ENCODE assay signal across 22 cellular contexts in genomic region chr2:165632594-165632993, GRCh38.
DNase-seq lines count a peak whose midpoint lies in the region; ATAC-seq and TF ChIP-seq lines count a peak whose summit lies in the region.
"Had no signal": no experiment of that assay in that cellular context is flagged by ENCODE, and none has a peak within 500 bp of the region (broad histone marks: within the 10 kb centered on the region; RNA-seq: fewer than 3 reads in every experiment).

No MANE protein-coding gene starts in this region.

- no peak overlapping the region for H3K23ac ChIP-seq in H9 (ENCODE audit: insufficient read length, low read depth, low read length)

- no peak for TF ChIP-seq CTCF in H9 (conservative IDR thresholded peaks at IDR 0.05)
- TF ChIP-seq CTCF in endodermal cell (conservative IDR thresholded peaks at IDR 0.05): no peak
- TF ChIP-seq CTCF in neural progenitor cell (IDR thresholded peaks at IDR 0.05): no peak

- H2BK12ac ChIP-seq in H9 (ENCODE audit: insufficient read length, low read depth, low read length): no peak overlapping the region

- H3K27ac Mint-ChIP-seq in H9: peak overlapping the region in 2 of 3 experiments; percentile 37 to 87; a peak in 4 of 7 replicates
- no peak overlapping the region for H3K27ac Mint-ChIP-seq in endodermal cell
- peak overlapping the region; percentile 76 for H3K27ac Mint-ChIP-seq in neural progenitor cell
- H3K27ac Mint-ChIP-seq in activated CD4-positive, alpha-beta T cell treated with anti-CD3 and anti-CD28 coated beads, Interleukin-2, amount 10 ng/mL, durations not matched to agents 24 days and 14 days: no peak overlapping the region
- H3K27ac Mint-ChIP-seq: CD4-positive, alpha-beta memory T cell had no signal

- H3K27me3 ChIP-seq in H9 (ENCODE audit: insufficient read depth, low read length) (no peaks in the 10 kb centered on the region), endodermal cell (ENCODE audit: control insufficient read depth, insufficient read depth, low read length, poor library complexity, severe bottlenecking) (no peaks in the 10 kb centered on the region), neural progenitor cell (no peaks in the 10 kb centered on the region)
- H3K27me3 ChIP-seq: MG63, SJCRH30 had no signal

- peaks cover 55% of the 10 kb centered on the region for H3F3A ChIP-seq in neural progenitor cell (ENCODE audit: low read depth)

- no peak overlapping the region for H3K18ac ChIP-seq in H9 (ENCODE audit: insufficient read length, low read depth, low read length)

- H3K36me3 Mint-ChIP-seq in H9 (ENCODE audit: insufficient read depth in 1 of 3, low read depth in 3 of 3): no peaks in the 10 kb centered on the region; a peak in 2 of 7 replicates
- no peaks in the 10 kb centered on the region for H3K36me3 Mint-ChIP-seq in endodermal cell (ENCODE audit: low read depth)
- H3K36me3 Mint-ChIP-seq in neural progenitor cell: peaks cover 16% of the 10 kb centered on the region
- no peaks in the 10 kb centered on the region for H3K36me3 Mint-ChIP-seq in activated CD4-positive, alpha-beta T cell treated with anti-CD3 and anti-CD28 coated beads, Interleukin-2, amount 10 ng/mL, durations not matched to agents 24 days and 14 days (ENCODE audit: low read depth)
- H3K36me3 Mint-ChIP-seq: CD4-positive, alpha-beta memory T cell had no signal

- H2BK120ac ChIP-seq in H9 (ENCODE audit: low read depth, low read length, poor library complexity, severe bottlenecking): no peak overlapping the region

- no peak overlapping the region for H3K4me3 ChIP-seq in endodermal cell (ENCODE audit: low read length)
- H3K4me3 ChIP-seq in neural progenitor cell: peak overlapping the region; percentile 29
- H3K4me3 ChIP-seq: MG63, PC-9, SJCRH30 had no signal

- H3K56ac ChIP-seq in H9 (ENCODE audit: insufficient read length, low read depth, low read length): no peak overlapping the region

- H3K4ac ChIP-seq in H9 (ENCODE audit: low read depth, low read length): no peak overlapping the region

- H2BK20ac ChIP-seq in H9 (ENCODE audit: low read depth, low read length, poor library complexity, severe bottlenecking): no peak overlapping the region

- peaks cover 56 to 58% of the 10 kb centered on the region in 2 experiments for H3K4me1 Mint-ChIP-seq in H9
- H3K4me1 Mint-ChIP-seq in endodermal cell: peaks cover 27% of the 10 kb centered on the region
- peaks cover 57% of the 10 kb centered on the region for H3K4me1 Mint-ChIP-seq in neural progenitor cell
- H3K4me1 Mint-ChIP-seq in activated CD4-positive, alpha-beta T cell treated with anti-CD3 and anti-CD28 coated beads, Interleukin-2, amount 10 ng/mL, durations not matched to agents 24 days and 14 days: peaks cover 3% of the 10 kb centered on the region

- DNase-seq in H9 (no peak), endodermal cell (no peak), neural progenitor cell (ENCODE audit: low spot score) (no peak)
- DNase-seq in central memory CD4-positive, alpha-beta T cell: no peak
- DNase-seq in activated CD4-positive, alpha-beta T cell treated with anti-CD3 and anti-CD28 coated beads, Interleukin-2, amount 10 ng/mL, durations not matched to agents 24 days and 14 days: no peak
- DNase-seq: C1 segment of cervical spinal cord; Caco-2; CD4-positive, alpha-beta memory T cell; GOT3; IMR-90; KG1; MG63; NCI-H2029; NCI-H446 treated with DMSO at 0.1 percent for 48 hours; NCI-H526; NCI-H82; PC-9; SJCRH30 had no signal

- H4K91ac ChIP-seq in H9 (ENCODE audit: insufficient read length, low read depth, low read length): no peak overlapping the region

- no peak overlapping the region for H3K14ac ChIP-seq in H9 (ENCODE audit: insufficient read depth, low read length)

- intact Hi-C loops in activated CD4-positive, alpha-beta T cell treated with anti-CD3 and anti-CD28 coated beads, Interleukin-2, amount 10 ng/mL, durations not matched to agents 24 days and 14 days (cut with micrococcal nuclease): no loop called here

- H4K20me1 ChIP-seq in H9 (ENCODE audit: control insufficient read depth, insufficient read depth, insufficient read length): peaks cover 2% of the 10 kb centered on the region
- H4K20me1 ChIP-seq in neural progenitor cell (ENCODE audit: low read depth): no peaks in the 10 kb centered on the region

- ATAC-seq in SK-N-SH treated with all-trans-retinoic acid at 6 μM for 48 hours (no peak), HG03378 (IDR thresholded peaks at IDR 0.05; ENCODE audit: unreplicated experiment) (no peak)
- ATAC-seq: Right ventricle myocardium inferior had no signal

- peaks cover 8% of the 10 kb centered on the region; the same call in 1 of the 2 replicates for H3K4me1 ChIP-seq in H9 (ENCODE audit: insufficient read depth, low read length)
- H3K4me1 ChIP-seq in endodermal cell (ENCODE audit: control insufficient read depth, insufficient read depth, low read length): no peaks in the 10 kb centered on the region
- H3K4me1 ChIP-seq in neural progenitor cell: peaks cover 65% of the 10 kb centered on the region

- H3K9ac ChIP-seq in H9 (ENCODE audit: extremely low read depth, insufficient read length, low read length) (no peak overlapping the region), endodermal cell (ENCODE audit: extremely low read depth, low read length, poor library complexity, severe bottlenecking) (no peak overlapping the region), neural progenitor cell (no peak overlapping the region)

- H3K23me2 ChIP-seq in H9 (ENCODE audit: insufficient read length, low read depth, low read length, poor library complexity, severe bottlenecking): no peaks in the 10 kb centered on the region

- no peaks in the 10 kb centered on the region for H3K79me1 ChIP-seq in H9 (ENCODE audit: insufficient read depth, low read depth, low read length, poor library complexity, severe bottlenecking)

- H3K27ac ChIP-seq in H9 (ENCODE audit: insufficient read length, low read depth, low read length) (no peak overlapping the region), endodermal cell (ENCODE audit: low read depth, low read length) (peak overlapping the region; percentile 79), neural progenitor cell (peak overlapping the region; percentile 91)
- H3K27ac ChIP-seq: HL-60, PC-9, SJCRH30 had no signal

- H3K4me2 ChIP-seq in H9 (ENCODE audit: insufficient read depth, insufficient read length, low read length) (no peak overlapping the region), neural progenitor cell (peak overlapping the region; percentile 81)
- H3K4me2 ChIP-seq: PC-9 had no signal

- no peak overlapping the region for H4K5ac ChIP-seq in H9 (ENCODE audit: insufficient read length, low read depth, low read length)

- H2AK5ac ChIP-seq in H9 (ENCODE audit: insufficient read length, low read length): no peak overlapping the region

- H2BK15ac ChIP-seq in H9 (ENCODE audit: low read depth, low read length): no peak overlapping the region

- H2AFZ ChIP-seq in H9 (ENCODE audit: low read length) (no peak overlapping the region), neural progenitor cell (replicated peaks) (no peak overlapping the region)
- H2AFZ ChIP-seq: PC-9 had no signal

- no peaks in the 10 kb centered on the region for H3K79me2 ChIP-seq in H9 (ENCODE audit: insufficient read depth, low read length)
- no peaks in the 10 kb centered on the region for H3K79me2 ChIP-seq in neural progenitor cell (ENCODE audit: low read depth)

- H3K27me3 Mint-ChIP-seq in H9 (ENCODE audit: low read depth): no peaks in the 10 kb centered on the region
- H3K27me3 Mint-ChIP-seq in endodermal cell (ENCODE audit: insufficient read depth): no peaks in the 10 kb centered on the region
- no peaks in the 10 kb centered on the region for H3K27me3 Mint-ChIP-seq in neural progenitor cell (ENCODE audit: insufficient read depth, low read depth)
- H3K27me3 Mint-ChIP-seq in activated CD4-positive, alpha-beta T cell treated with anti-CD3 and anti-CD28 coated beads, Interleukin-2, amount 10 ng/mL, durations not matched to agents 24 days and 14 days: peaks cover 6% of the 10 kb centered on the region
- H3K27me3 Mint-ChIP-seq: CD4-positive, alpha-beta memory T cell had no signal

- H3T11ph ChIP-seq in H9 (ENCODE audit: low read length): no peak overlapping the region

- H3K9me3 Mint-ChIP-seq in H9 (no peaks in the 10 kb centered on the region), endodermal cell (no peaks in the 10 kb centered on the region), neural progenitor cell (peaks cover 2% of the 10 kb centered on the region)
- no peaks in the 10 kb centered on the region for H3K9me3 Mint-ChIP-seq in activated CD4-positive, alpha-beta T cell treated with anti-CD3 and anti-CD28 coated beads, Interleukin-2, amount 10 ng/mL, durations not matched to agents 24 days and 14 days
- H3K9me3 Mint-ChIP-seq: CD4-positive, alpha-beta memory T cell had no signal

- no peaks in the 10 kb centered on the region for H3K36me3 ChIP-seq in endodermal cell (ENCODE audit: control insufficient read depth, insufficient read depth, low read length)
- no peaks in the 10 kb centered on the region for H3K36me3 ChIP-seq in neural progenitor cell
- H3K36me3 ChIP-seq: MG63, SJCRH30 had no signal

- H3K9me3 ChIP-seq in H9 (ENCODE audit: control insufficient read depth, low read depth, low read length) (no peaks in the 10 kb centered on the region), endodermal cell (ENCODE audit: control insufficient read depth, low read length) (no peaks in the 10 kb centered on the region), neural progenitor cell (ENCODE audit: low read depth) (no peaks in the 10 kb centered on the region)
- H3K9me3 ChIP-seq: Caco-2, MG63, SJCRH30 had no signal

- H2BK5ac ChIP-seq in H9 (ENCODE audit: insufficient read length, low read length): no peak overlapping the region

- no CpG with 5 or more reads among the region's 2 CpGs for WGBS in H9 (ENCODE audit: extremely low coverage, insufficient read length, low lambda C conversion rate)
- 81 to 89% methylated on average over 2 of the region's 2 CpGs for WGBS in endodermal cell (ENCODE audit: insufficient coverage in 1 of 2, insufficient read length in 1 of 2), 2 experiments

- no peak overlapping the region for H4K8ac ChIP-seq in H9 (replicated peaks; ENCODE audit: insufficient read length, low read depth, low read length)

- H3K4me3 Mint-ChIP-seq in H9: no peak overlapping the region
- H3K4me3 Mint-ChIP-seq in endodermal cell: no peak overlapping the region
- no peak overlapping the region for H3K4me3 Mint-ChIP-seq in neural progenitor cell
- no peak overlapping the region for H3K4me3 Mint-ChIP-seq in activated CD4-positive, alpha-beta T cell treated with anti-CD3 and anti-CD28 coated beads, Interleukin-2, amount 10 ng/mL, durations not matched to agents 24 days and 14 days
- H3K4me3 Mint-ChIP-seq: CD4-positive, alpha-beta memory T cell had no signal

Comparison
In these comparisons a context has a peak if more than half of its experiments do, and no peak if none do; other contexts are left out.
1. H3K27ac Mint-ChIP-seq: peak in H9 (2 of 3) and neural progenitor cell (single experiment); none in endodermal cell (single experiment) and activated CD4-positive, alpha-beta T cell treated with anti-CD3 and anti-CD28 coated beads, Interleukin-2, amount 10 ng/mL, durations not matched to agents 24 days and 14 days (single experiment).